Comparison of ENCODE assay signal across 8 cellular contexts in genomic region chr11:44943118-44943517, GRCh38. TPM values are rescaled to one million over a fixed set of nuclear protein-coding genes. Genes with fewer than 3 reads are reported as not detected.
DNase-seq lines count a peak whose midpoint lies in the region; ATAC-seq, FAIRE-seq and TF ChIP-seq lines count a peak whose summit lies in the region.

No MANE protein-coding gene starts in this region.

- H3K36me3 Mint-ChIP-seq in naive B cell (no peaks in the 10 kb centered on the region), neural progenitor cell (no peaks in the 10 kb centered on the region)

- H3K9ac ChIP-seq in neural progenitor cell, result no peak overlapping the region

- peaks cover 100% of the 10 kb centered on the region for H4K20me1 ChIP-seq in neural progenitor cell (ENCODE audit: low read depth)

- TF ChIP-seq CTCF in neural progenitor cell (IDR thresholded peaks at IDR 0.05), result no peak

- H3K27me3 Mint-ChIP-seq in naive B cell (no peaks in the 10 kb centered on the region), neural progenitor cell (ENCODE audit: insufficient read depth, low read depth) (peaks cover 8% of the 10 kb centered on the region)

- H3K4me1 Mint-ChIP-seq in naive B cell (peaks cover 73 to 100% (median 89%) of the 10 kb centered on the region in 3 donors), neural progenitor cell (peaks cover 67% of the 10 kb centered on the region)

- H3F3A ChIP-seq in neural progenitor cell (ENCODE audit: low read depth), result peaks cover 50% of the 10 kb centered on the region

- H2AFZ ChIP-seq in neural progenitor cell (replicated peaks), result no peak overlapping the region

- H3K4me3 Mint-ChIP-seq in naive B cell (peak overlapping the region; percentile 56 to 94 (median 84)), neural progenitor cell (no peak overlapping the region)

- H3K9me3 Mint-ChIP-seq in naive B cell (no peaks in the 10 kb centered on the region), neural progenitor cell (no peaks in the 10 kb centered on the region)

- no peaks in the 10 kb centered on the region for H3K36me3 ChIP-seq in neural progenitor cell

- ATAC-seq in GM18505 (IDR thresholded peaks at IDR 0.05; ENCODE audit: unreplicated experiment), result peak; percentile 84
- ATAC-seq in HG02798 (IDR thresholded peaks at IDR 0.05; ENCODE audit: poor library complexity, unreplicated experiment), result peak; percentile 43
- ATAC-seq in naive B cell (ENCODE audit: low read depth in 2 of 2), result peak; percentile 97

- DNase-seq in SKM-1 treated with dmso at 0.1 percent for 144 hours (lab: John Stamatoyannopoulos, UW; ENCODE audit: unreplicated experiment) (peak; percentile 64), naive B cell (peak; percentile 85), NCI-H774 (lab: John Stamatoyannopoulos, UW) (no peak), RCC 7860 (ENCODE audit: low spot score) (no peak), posterior cingulate gyrus (no peak), neural progenitor cell (ENCODE audit: low spot score) (no peak)

- H3K79me2 ChIP-seq in neural progenitor cell (ENCODE audit: low read depth), result peaks cover 98% of the 10 kb centered on the region

- TF ChIP-seq POLR2A in GM18505 (IDR thresholded peaks at IDR 0.05; ENCODE audit: borderline replicate concordance, extremely low read depth, insufficient read depth, insufficient read length), result no peak

- H3K27ac ChIP-seq in neural progenitor cell, result no peak overlapping the region

- H3K27ac Mint-ChIP-seq in naive B cell, result peak overlapping the region; percentile 82 to 97 (median 94)
- no peak overlapping the region for H3K27ac Mint-ChIP-seq in neural progenitor cell

- H3K9me3 ChIP-seq in neural progenitor cell (ENCODE audit: low read depth), result no peaks in the 10 kb centered on the region

- H3K4me3 ChIP-seq in neural progenitor cell, result no peak overlapping the region

- intact Hi-C loops in posterior cingulate gyrus (cut with DNase I), result no loop called here

- no peaks in the 10 kb centered on the region for H3K27me3 ChIP-seq in neural progenitor cell

- FAIRE-seq in RCC 7860 (lab: Jason Lieb, UNC), result no peak

- H3K4me2 ChIP-seq in neural progenitor cell, result no peak overlapping the region

- H3K4me1 ChIP-seq in neural progenitor cell, result peaks cover 50% of the 10 kb centered on the region

RNA-seq across cellular contexts. Expression of gene TP53I11, which starts 7.6 kb away (rescaled TPM):
- polyA plus RNA-seq in naive B cell (ENCODE audit: low read depth in 6 of 6), result 10 to 100 TPM; 29.7 to 68.5 (median 39.4) TPM
- total RNA-seq in neural progenitor cell (ENCODE audit: low replicate concordance), result 23.1 and 91.9 TPM in 2 replicates

Comparison
In these comparisons a context has a peak if more than half of its experiments do, and no peak if none do; other contexts are left out.
1. ATAC-seq: peak in every context shown above with its lines; median percentile 97 in naive B cell; 84 in GM18505; 43 in HG02798.
2. DNase-seq: peak in SKM-1 treated with dmso at 0.1 percent for 144 hours (single experiment) and naive B cell (single experiment); none in NCI-H774 (single experiment), RCC 7860 (single experiment), posterior cingulate gyrus (0 of 10) and neural progenitor cell (single experiment).